ENCODE assay signal across 23 cellular contexts in the genomic region with DNA sequence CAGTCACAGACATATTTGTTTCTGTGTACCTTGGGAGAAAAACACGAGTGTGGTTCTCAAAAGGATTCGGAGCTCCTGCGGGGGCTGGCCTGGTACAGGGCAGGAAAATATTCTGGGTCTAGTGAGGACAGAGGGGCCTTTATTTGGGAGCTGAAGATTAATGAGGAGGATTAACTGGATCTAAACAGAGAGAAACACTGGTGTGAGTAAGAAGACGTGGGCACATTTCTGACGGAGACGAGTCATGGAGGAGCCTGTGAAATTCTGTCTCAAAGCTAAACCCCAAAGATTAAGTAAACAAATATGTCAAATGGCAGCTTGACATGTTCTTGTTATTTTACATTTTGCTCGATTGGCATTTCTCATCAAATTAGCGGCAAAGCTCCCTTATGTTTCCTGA. TPM values are rescaled to one million over a fixed set of nuclear protein-coding genes. Genes with fewer than 3 reads are reported as not detected.
DNase-seq lines count a peak whose midpoint lies in the region; ATAC-seq and TF ChIP-seq lines count a peak whose summit lies in the region.
"Had no signal": no experiment of that assay in that cellular context is flagged by ENCODE, and none has a peak within 500 bp of the region (broad histone marks: within the 10 kb centered on the region; RNA-seq: fewer than 3 reads in every experiment).

No MANE protein-coding gene starts in this region.

- WGBS in esophagus, 2 donors, result 33 to 57% methylated on average over 8 of the region's 8 CpGs
- WGBS in lower leg skin, 2 donors, result 78 to 84% methylated on average over 8 of the region's 8 CpGs

- no TSS peak for BruUV-seq in PC-9 (replicated peaks; lab: Mats Ljungman, UMichigan)

- intact Hi-C loops in PC-9 (cut with micrococcal nuclease; ENCODE audit: unreplicated experiment) (loop anchor here (2.0 to 5.0 kb wide), 4 partner anchors 126 to 436 kb away; a partner anchor contains a TSS), lower leg skin (cut with DNase I; ENCODE audit: low total_unique reads) (loop anchor here (5.0 kb wide), 1 partner anchor 51 kb away; no protein-coding TSS in a partner anchor)

- TF ChIP-seq POLR2A in lower leg skin (IDR thresholded peaks at IDR 0.05), result no peak

- no peak overlapping the region for H3K4me3 ChIP-seq in PC-9
- H3K4me3 ChIP-seq in esophagus (ENCODE audit: low read depth in 1 of 2, low read length in 2 of 2), result no peak overlapping the region
- H3K4me3 ChIP-seq in lower leg skin (ENCODE audit: low read depth, poor library complexity, severe bottlenecking), result no peak overlapping the region
- H3K4me3 ChIP-seq: K562, right atrium auricular region, upper lobe of left lung had no signal

- H3K4me3 Mint-ChIP-seq in nephron progenitor cell, result no peak overlapping the region
- H3K4me3 Mint-ChIP-seq: CD14-positive monocyte; central memory CD8-positive, alpha-beta T cell; H9; stimulated activated naive CD8-positive, alpha-beta T cell treated with anti-CD3 and anti-CD28 coated beads, Interleukin-15, Interleukin-2, amounts not matched to agents 100 ng/mL and 50 ng/mL, for 24 hours had no signal

- H3K36me3 ChIP-seq in PC-9 (ENCODE audit: low read depth), result no peaks in the 10 kb centered on the region
- no peaks in the 10 kb centered on the region for H3K36me3 ChIP-seq in esophagus (ENCODE audit: control insufficient read depth in 2 of 2, insufficient read depth in 2 of 2, low read length in 1 of 2)
- H3K36me3 ChIP-seq: right atrium auricular region, upper lobe of left lung had no signal

- H3K27me3 Mint-ChIP-seq in nephron progenitor cell (ENCODE audit: low read depth, poor library complexity), result peaks cover 42% of the 10 kb centered on the region
- H3K27me3 Mint-ChIP-seq: central memory CD8-positive, alpha-beta T cell had no signal

- H2AFZ ChIP-seq in PC-9, result no peak overlapping the region

- no peaks in the 10 kb centered on the region for H3K9me3 Mint-ChIP-seq in nephron progenitor cell
- H3K9me3 Mint-ChIP-seq: CD14-positive monocyte; central memory CD8-positive, alpha-beta T cell; stimulated activated naive CD8-positive, alpha-beta T cell treated with anti-CD3 and anti-CD28 coated beads, Interleukin-15, Interleukin-2, amounts not matched to agents 100 ng/mL and 50 ng/mL, for 24 hours had no signal

- peak overlapping the region; percentile 58 for H3K4me2 ChIP-seq in PC-9

- H3K9me2 ChIP-seq in PC-9 (ENCODE audit: insufficient read depth), result no peaks in the 10 kb centered on the region

- no peak for ATAC-seq in HG02798 (IDR thresholded peaks at IDR 0.05; ENCODE audit: poor library complexity, unreplicated experiment)
- ATAC-seq: K562, left lobe of liver had no signal

- H3K4me1 ChIP-seq in PC-9 (replicated peaks; ENCODE audit: insufficient read depth) (peaks cover 30% of the 10 kb centered on the region), esophagus (ENCODE audit: control insufficient read depth in 2 of 2, insufficient read depth in 2 of 2, low read length in 1 of 2) (peaks cover 7 to 22% of the 10 kb centered on the region in 2 donors)

- no peak for TF ChIP-seq CTCF in PC-9 (conservative IDR thresholded peaks at IDR 0.05)
- no peak for TF ChIP-seq CTCF in nephron progenitor cell (IDR thresholded peaks at IDR 0.05)
- TF ChIP-seq CTCF in lower leg skin (IDR thresholded peaks at IDR 0.05), result no peak

- no peaks in the 10 kb centered on the region for H3K79me2 ChIP-seq in PC-9 (ENCODE audit: low read depth)

- H3K27me3 ChIP-seq in PC-9 (ENCODE audit: insufficient read depth, low read depth) (no peaks in the 10 kb centered on the region), esophagus (ENCODE audit: control insufficient read depth in 1 of 2, insufficient read depth in 2 of 2, low read length in 2 of 2) (no peaks in the 10 kb centered on the region)
- H3K27me3 ChIP-seq: right atrium auricular region, upper lobe of left lung had no signal

- peak overlapping the region; percentile 11 for H3K27ac Mint-ChIP-seq in nephron progenitor cell
- H3K27ac Mint-ChIP-seq: CD14-positive monocyte; H9; stimulated activated naive CD8-positive, alpha-beta T cell treated with anti-CD3 and anti-CD28 coated beads, Interleukin-15, Interleukin-2, amounts not matched to agents 100 ng/mL and 50 ng/mL, for 24 hours had no signal

- H4K20me1 ChIP-seq in PC-9 (ENCODE audit: insufficient read depth), result no peaks in the 10 kb centered on the region

- H3K27ac ChIP-seq in PC-9 (peak overlapping the region; percentile 51; the same call in 1 of the 2 replicates), esophagus (ENCODE audit: low read depth in 2 of 2, low read length in 1 of 2) (peak overlapping the region; percentile 68 to 85)
- H3K27ac ChIP-seq: right atrium auricular region had no signal

- POLR2A ChIA-PET in PC-9 (lab: Charles Lee; ENCODE audit: unreplicated experiment), result interaction anchor here (0.6 to 0.7 kb wide), 2 partner anchors 81 to 124 kb away, joined by 8 read pairs; a partner anchor contains a TSS

- peaks cover 32% of the 10 kb centered on the region for H3F3A ChIP-seq in PC-9 (ENCODE audit: insufficient read depth, low read depth)

- CTCF ChIA-PET in PC-9 (lab: Charles Lee), result interaction anchor here (0.6 to 1.7 kb wide), 4 partner anchors 23 to 256 kb away, joined by 3 to 12 read pairs (median 6); no protein-coding TSS in a partner anchor

- DNase-seq in COLO829 (ENCODE audit: low spot score) (peak; percentile 73), PC-9 (peak in 1 of 2 experiments; percentile 73), nephron progenitor cell (no peak), NCI-H69 (lab: John Stamatoyannopoulos, UW) (no peak), lower leg skin (ENCODE audit: low spot score in 2 of 2) (no peak)
- DNase-seq in stimulated activated naive CD4-positive, alpha-beta T cell (lab: John Stamatoyannopoulos, UW), result no peak
- DNase-seq: activated CD4-positive, alpha-beta T cell treated with anti-CD3 and anti-CD28 coated beads for 48 hours; activated effector memory CD4-positive, alpha-beta T cell treated with Interleukin-2 at 50 U/mL for 16 hours; amniotic stem cell; effector CD4-positive, alpha-beta T cell; H9; NCI-H1092 treated with DMSO at 0.1 percent for 48 hours; NCI-H774; SW 1271; upper lobe of left lung had no signal

- no peaks in the 10 kb centered on the region for H3K4me1 Mint-ChIP-seq in nephron progenitor cell
- H3K4me1 Mint-ChIP-seq: CD14-positive monocyte; central memory CD8-positive, alpha-beta T cell had no signal

- no peaks in the 10 kb centered on the region for H3K9me3 ChIP-seq in PC-9 (ENCODE audit: insufficient read depth, low read depth)
- no peaks in the 10 kb centered on the region for H3K9me3 ChIP-seq in esophagus (ENCODE audit: control insufficient read depth in 2 of 2, insufficient read depth in 1 of 2, low read depth in 1 of 2, low read length in 1 of 2)
- H3K9me3 ChIP-seq: right atrium auricular region, upper lobe of left lung had no signal

- H3K36me3 Mint-ChIP-seq in nephron progenitor cell (ENCODE audit: low read depth), result no peaks in the 10 kb centered on the region
- H3K36me3 Mint-ChIP-seq: CD14-positive monocyte had no signal

RNA-seq across cellular contexts. Expression of a gene that starts 12.7 kb away (rescaled TPM):
- total RNA-seq in PC-9 (2021), result not detected in 2 replicates
- polyA plus RNA-seq in esophagus, result under 1 TPM; 0.10 to 0.53 TPM
- 1 to 10 TPM in 1 of 4 donors, under 1 TPM in 2, not detected in 1; 0.34 to 1.9 (median 0.78) TPM for total RNA-seq in lower leg skin
- total RNA-seq: H9, K562, left lobe of liver had no signal
- polyA plus RNA-seq: CD14-positive monocyte had no signal

RNA-seq across cellular contexts. Expression of a gene that starts 55.3 kb away (rescaled TPM):
- total RNA-seq in PC-9 (2021), result not detected in 2 replicates
- not detected for polyA plus RNA-seq in esophagus
- not detected for total RNA-seq in lower leg skin
- total RNA-seq: H9, K562, left lobe of liver, right atrium auricular region, upper lobe of left lung had no signal
- polyA plus RNA-seq: CD14-positive monocyte, K562 had no signal

RNA-seq across cellular contexts. Expression of a gene that starts 56.2 kb away (rescaled TPM):
- total RNA-seq in PC-9 (2021) (140 and 160 TPM in 2 replicates), lower leg skin (10 to 100 TPM; 47.7 to 76.1 (median 67.0) TPM)
- polyA plus RNA-seq in esophagus, result 100 to 1,000 TPM; 169 to 188 TPM
